In genomic region chr12:106780010-106780625, GRCh38 we compare ENCODE assay signal across 1 cellular context.
TF ChIP-seq lines count a peak whose summit lies in the region.

No MANE protein-coding gene starts in this region.

TF ChIP-seq in K562, 482 proteins besides CTCF, POLR2A, EP300 and RAD21 (continued from another document):
- TF ChIP-seq ZBTB40 (IDR thresholded peaks at IDR 0.05) (no peak), ZBTB40 (CRISPR knock-in tag; IDR thresholded peaks at IDR 0.05) (no peak), C11orf30 (IDR thresholded peaks at IDR 0.05; ENCODE audit: low read depth) (peak; percentile 91), PHF8 (IDR thresholded peaks at IDR 0.05; ENCODE audit: borderline replicate concordance, low read length) (no peak)
TF ChIP-seq in K562: peak in this region for 45.
